Comparison of ENCODE assay signal across 9 cellular contexts in the genomic region with DNA sequence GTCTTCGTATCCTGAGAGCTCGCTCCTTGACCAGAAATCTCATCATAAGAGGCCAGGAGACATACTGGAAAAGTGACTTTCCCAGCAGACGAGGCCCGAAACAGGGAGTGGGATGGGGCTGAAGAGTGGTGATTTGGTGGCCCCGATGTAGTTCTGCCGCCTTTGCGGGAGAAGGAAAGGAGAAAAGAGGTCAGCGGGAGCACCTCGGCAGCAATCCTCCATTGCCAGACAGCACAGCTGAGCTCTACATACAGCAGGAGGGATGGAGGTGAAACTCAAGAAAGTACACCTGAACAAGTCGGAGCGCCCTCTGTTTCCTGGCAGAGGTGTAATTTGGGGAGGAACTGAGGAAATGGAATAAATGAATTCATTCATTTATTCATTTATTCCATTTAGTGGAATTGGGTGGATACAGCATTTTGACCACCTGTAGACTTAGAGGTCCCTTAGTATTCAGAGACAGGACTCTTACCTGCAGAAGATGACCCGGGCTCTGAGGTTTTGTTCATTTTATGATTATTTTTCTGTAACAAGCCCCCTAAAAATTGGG. TPM values are rescaled to one million over a fixed set of nuclear protein-coding genes. Genes with fewer than 3 reads are reported as not detected.
DNase-seq lines count a peak whose midpoint lies in the region; ATAC-seq and TF ChIP-seq lines count a peak whose summit lies in the region.
"Had no signal": no experiment of that assay in that cellular context is flagged by ENCODE, and none has a peak within 500 bp of the region (broad histone marks: within the 10 kb centered on the region; RNA-seq: fewer than 3 reads in every experiment).

No MANE protein-coding gene starts in this region.

- no peaks in the 10 kb centered on the region for H3K9me3 Mint-ChIP-seq in natural killer cell treated with Interleukin-12 subunit alpha and Interleukin-12 subunit beta and Interleukin-15 and Interleukin-18, amount 100 ng/mL, for 72 hours

- H3K27ac ChIP-seq in HUES6 (ENCODE audit: low read depth, low read length) (no peak overlapping the region), coronary artery (peak overlapping the region in 1 of 2 donors; percentile 89), body of pancreas (peak overlapping the region in 2 of 4 donors; percentile 34 to 37)

- H3K27me3 ChIP-seq in BE2C (peaks cover 57% of the 10 kb centered on the region), HUES6 (ENCODE audit: control insufficient read depth, insufficient read depth, low read length) (peaks cover 75% of the 10 kb centered on the region), body of pancreas (no peaks in the 10 kb centered on the region)

- TF ChIP-seq POLR2A in body of pancreas (IDR thresholded peaks at IDR 0.05): no peak

- H3K4me3 Mint-ChIP-seq in natural killer cell treated with Interleukin-12 subunit alpha and Interleukin-12 subunit beta and Interleukin-15 and Interleukin-18, amount 100 ng/mL, for 72 hours: peak overlapping the region; percentile 79

- H3K36me3 ChIP-seq in BE2C: no peaks in the 10 kb centered on the region
- H3K36me3 ChIP-seq in HUES6 (ENCODE audit: control insufficient read depth, insufficient read depth, low read length): no peaks in the 10 kb centered on the region
- no peaks in the 10 kb centered on the region for H3K36me3 ChIP-seq in body of pancreas (replicated peaks in 1 of 2; ENCODE audit: insufficient read depth in 1 of 2, low read depth in 2 of 2)

- H3K4me3 ChIP-seq in BE2C (ENCODE audit: low read depth, low read length) (peak overlapping the region; percentile 60), HUES6 (ENCODE audit: low read depth, low read length) (peak overlapping the region; percentile 72), coronary artery (peak overlapping the region; percentile 66), body of pancreas (no peak overlapping the region)

- H3K27me3 Mint-ChIP-seq in natural killer cell treated with Interleukin-12 subunit alpha and Interleukin-12 subunit beta and Interleukin-15 and Interleukin-18, amount 100 ng/mL, for 72 hours: peaks cover 44 to 49% of the 10 kb centered on the region in 2 donors

- peak overlapping the region; percentile 4 for H3K9ac ChIP-seq in HUES6 (ENCODE audit: low read length)

- intact Hi-C loops in posterior cingulate gyrus (cut with DNase I) (loop anchor here (1.0 to 10.0 kb wide), 4 partner anchors 28 to 111 kb away; a partner anchor contains a TSS), body of pancreas (cut with DNase I) (no loop called here)

- 14% methylated on average over 12 of the region's 12 CpGs for WGBS in body of pancreas, 2 donors

- no peaks in the 10 kb centered on the region for H3K9me3 ChIP-seq in BE2C
- no peaks in the 10 kb centered on the region for H3K9me3 ChIP-seq in HUES6 (ENCODE audit: control insufficient read depth, insufficient read depth, low read depth, low read length)
- no peaks in the 10 kb centered on the region for H3K9me3 ChIP-seq in body of pancreas

- H3K36me3 Mint-ChIP-seq in natural killer cell treated with Interleukin-12 subunit alpha and Interleukin-12 subunit beta and Interleukin-15 and Interleukin-18, amount 100 ng/mL, for 72 hours: no peaks in the 10 kb centered on the region

- H3K4me1 ChIP-seq in BE2C (peaks cover 4% of the 10 kb centered on the region; the same call in 1 of the 2 replicates), HUES6 (ENCODE audit: control insufficient read depth, insufficient read depth, low read length) (peaks cover 27% of the 10 kb centered on the region), body of pancreas (peaks cover 36% of the 10 kb centered on the region)

- peak overlapping the region in 1 of 2 donors; percentile 58 for H3K27ac Mint-ChIP-seq in natural killer cell treated with Interleukin-12 subunit alpha and Interleukin-12 subunit beta and Interleukin-15 and Interleukin-18, amount 100 ng/mL, for 72 hours

- DNase-seq in BE2C (no peak), coronary artery (ENCODE audit: low spot score) (no peak), posterior cingulate gyrus (no peak), NCI-H524 (lab: John Stamatoyannopoulos, UW) (no peak), body of pancreas (no peak), NCI-H1930 (lab: John Stamatoyannopoulos, UW) (no peak)
- no peak for DNase-seq in natural killer cell treated with Interleukin-12 subunit alpha and Interleukin-12 subunit beta and Interleukin-15 and Interleukin-18, amount 100 ng/mL, for 72 hours (ENCODE audit: low spot score)

- no peak for ATAC-seq in natural killer cell treated with Interleukin-12 subunit alpha and Interleukin-12 subunit beta and Interleukin-15 and Interleukin-18, amount 100 ng/mL, for 72 hours
- ATAC-seq in body of pancreas: no peak

- peaks cover 37 to 38% of the 10 kb centered on the region in 2 donors for H3K4me1 Mint-ChIP-seq in natural killer cell treated with Interleukin-12 subunit alpha and Interleukin-12 subunit beta and Interleukin-15 and Interleukin-18, amount 100 ng/mL, for 72 hours (ENCODE audit: low read depth in 2 of 2)

- TF ChIP-seq CTCF in BE2C (IDR thresholded peaks at IDR 0.05; ENCODE audit: low read depth, low read length) (no peak), coronary artery (IDR thresholded peaks at IDR 0.05) (no peak), body of pancreas (IDR thresholded peaks at IDR 0.05) (no peak)

RNA-seq across cellular contexts. Expression of a gene that starts 9.2 kb away (rescaled TPM):
- polyA plus RNA-seq in BE2C (2012; ENCODE audit: insufficient read depth, insufficient read length, low read depth): not detected
- total RNA-seq in natural killer cell treated with Interleukin-12 subunit alpha and Interleukin-12 subunit beta and Interleukin-15 and Interleukin-18, amount 100 ng/mL, for 72 hours: not detected
- total RNA-seq in body of pancreas: under 1 TPM in 1 of 2 donors, not detected in 1; 0.26 TPM
- total RNA-seq: LHCN-M2 had no signal

RNA-seq across cellular contexts. Expression of a gene that starts 28.1 kb away (rescaled TPM):
- 11.4 TPM for polyA plus RNA-seq in BE2C (2012; ENCODE audit: insufficient read depth, insufficient read length, low read depth)
- total RNA-seq in natural killer cell treated with Interleukin-12 subunit alpha and Interleukin-12 subunit beta and Interleukin-15 and Interleukin-18, amount 100 ng/mL, for 72 hours: not detected
- 1 to 10 TPM in 1 of 2 donors, not detected in 1; 1.6 TPM for total RNA-seq in body of pancreas
- total RNA-seq: LHCN-M2 had no signal

RNA-seq across cellular contexts. Expression of a gene that starts 32.2 kb away (rescaled TPM):
- polyA plus RNA-seq in BE2C (2012; ENCODE audit: insufficient read depth, insufficient read length, low read depth): not detected
- not detected for total RNA-seq in natural killer cell treated with Interleukin-12 subunit alpha and Interleukin-12 subunit beta and Interleukin-15 and Interleukin-18, amount 100 ng/mL, for 72 hours
- total RNA-seq in body of pancreas: not detected
- total RNA-seq: LHCN-M2 had no signal

RNA-seq across cellular contexts. Expression of a gene that starts 36.7 kb away (rescaled TPM):
- 84.4 TPM for polyA plus RNA-seq in BE2C (2012; ENCODE audit: insufficient read depth, insufficient read length, low read depth)
- 10 to 100 TPM; 50.3 to 82.0 TPM for total RNA-seq in natural killer cell treated with Interleukin-12 subunit alpha and Interleukin-12 subunit beta and Interleukin-15 and Interleukin-18, amount 100 ng/mL, for 72 hours
- total RNA-seq in body of pancreas: 10 to 100 TPM; 18.9 to 34.3 TPM

RNA-seq across cellular contexts. Expression of a gene that starts 42.6 kb away (rescaled TPM):
- 93.2 TPM for polyA plus RNA-seq in BE2C (2012; ENCODE audit: insufficient read depth, insufficient read length, low read depth)
- 10 to 100 TPM; 41.5 to 58.1 TPM for total RNA-seq in natural killer cell treated with Interleukin-12 subunit alpha and Interleukin-12 subunit beta and Interleukin-15 and Interleukin-18, amount 100 ng/mL, for 72 hours
- 10 to 100 TPM in 1 of 2 donors, 1 to 10 TPM in 1; 7.6 to 18.7 TPM for total RNA-seq in body of pancreas

Comparison
In these comparisons a context has a peak if more than half of its experiments do, and no peak if none do; other contexts are left out.
1. H3K4me3 ChIP-seq: peak in BE2C (single experiment), HUES6 (single experiment) and coronary artery (single experiment); none in body of pancreas (0 of 2).